Comparison of ENCODE assay signal across 8 cellular contexts in the genomic region with DNA sequence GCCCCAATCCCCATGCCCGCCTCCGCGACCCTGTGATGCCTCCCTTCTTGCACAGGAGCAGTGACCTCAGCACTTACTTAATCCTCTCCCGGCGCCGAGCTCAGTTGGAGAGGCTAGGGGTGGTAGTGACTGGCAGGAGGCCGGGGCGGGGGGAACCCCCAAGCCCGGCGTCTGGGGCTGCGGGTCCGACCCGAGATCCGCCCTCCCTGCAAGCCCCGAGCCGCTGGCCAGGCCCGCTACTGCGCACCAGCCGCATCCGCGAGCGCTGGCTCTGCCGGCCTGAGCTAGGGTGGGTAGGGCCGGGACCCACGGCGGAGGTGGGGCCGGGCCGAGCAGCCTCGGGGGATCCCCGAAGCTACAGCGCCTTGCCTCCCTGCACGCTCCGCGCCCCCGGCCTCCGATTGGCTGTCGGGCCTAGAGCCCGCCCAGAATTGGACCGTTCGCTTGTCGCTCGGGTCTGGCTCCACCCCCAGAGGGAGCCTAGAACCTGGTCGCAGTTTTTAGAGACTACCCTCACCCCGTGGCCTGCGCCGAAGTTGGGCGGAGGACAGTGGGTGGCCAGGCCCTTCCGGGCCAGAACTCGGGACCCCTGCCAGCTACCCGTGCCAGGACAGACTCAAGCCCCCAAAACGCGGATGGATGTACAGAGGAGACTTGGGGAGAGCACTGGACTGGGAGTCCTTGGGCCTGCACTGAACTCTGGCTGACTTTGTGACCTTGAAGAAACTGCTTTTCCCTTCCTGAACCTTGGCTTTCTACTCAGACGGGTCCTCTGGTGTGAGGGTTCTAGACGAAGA. TPM values are rescaled to one million over a fixed set of nuclear protein-coding genes. Genes with fewer than 3 reads are reported as not detected.
DNase-seq lines count a peak whose midpoint lies in the region; ATAC-seq and TF ChIP-seq lines count a peak whose summit lies in the region.

A gene (minus strand): TSS at position 362 of the 797 bp plus-strand sequence. CDS start 2,048 bp downstream, outside the sequence.

- no peak within 1 kb of the TSS for H3K9ac ChIP-seq in mammary epithelial cell (ENCODE audit: insufficient read depth, low read length)

- peaks cover 7% of the 10 kb centered on the region for H3K79me2 ChIP-seq in mammary epithelial cell (ENCODE audit: insufficient read depth, low read length)

- no peaks in the 10 kb centered on the region for H4K20me1 ChIP-seq in mammary epithelial cell (ENCODE audit: insufficient read depth, low read length)

- in situ Hi-C loops in GM13977 (cut with MboI; ENCODE audit: low pct_unique_long_range_greater_than_20kb, low sequenced_read_pairs, unreplicated experiment) (no loop called here), mammary epithelial cell (cut with MboI; ENCODE audit: low sequenced_read_pairs in 2 of 2) (no loop called here), KBM-7 (cut with MboI; ENCODE audit: low pct_unique_long_range_greater_than_20kb, low sequenced_read_pairs) (no loop called here)

- CTCF ChIA-PET in mammary epithelial cell (lab: Charles Lee; ENCODE audit: low non-redundant PET), result interaction anchor here (0.5 kb wide), 1 partner anchor 50 kb away, joined by 5 read pairs; a partner anchor contains a TSS

- peaks cover 27% of the 10 kb centered on the region for H3K4me1 ChIP-seq in mammary epithelial cell (ENCODE audit: insufficient read depth, low read length)

- H2AFZ ChIP-seq in mammary epithelial cell (ENCODE audit: low read depth, low read length), result peak within 1 kb of the TSS; percentile 61

- TF ChIP-seq CTCF in GM13977 (IDR thresholded peaks at IDR 0.05; ENCODE audit: extremely low read depth, insufficient read depth, missing control alignments) (no peak), WERI-Rb-1 (IDR thresholded peaks at IDR 0.05; ENCODE audit: low read depth, low read length) (no peak), mammary epithelial cell (conservative IDR thresholded peaks at IDR 0.05 in 1 of 2, IDR thresholded peaks at IDR 0.05 in 1 of 2; ENCODE audit: extremely low read depth in 1 of 2, insufficient read depth in 1 of 2, low read depth in 1 of 2, low read length in 2 of 2) (no peak)

- 30% methylated on average over 8 of the region's 54 CpGs for WGBS in mammary epithelial cell (ENCODE audit: low coverage, missing lambda C conversion rate)

- intact Hi-C loops in mammary epithelial cell (cut with micrococcal nuclease), result loop anchor here (5.0 kb wide), 1 partner anchor 820 kb away; a partner anchor contains a TSS

- ATAC-seq in HG02852 (IDR thresholded peaks at IDR 0.05; ENCODE audit: unreplicated experiment), result peak; percentile 78

- DNase-seq in GM13977 (ENCODE audit: low spot score) (peak; percentile 99), NCI-H187 treated with DMSO at 0.1 percent for 48 hours (lab: John Stamatoyannopoulos, UW) (peak; percentile 25), WERI-Rb-1 (peak; percentile 82), mammary epithelial cell (no peak), iPS-NIHi11 (ENCODE audit: low spot score) (peak; percentile 98), KBM-7 (no peak)

- H3K36me3 ChIP-seq in WERI-Rb-1 (no peaks in the 10 kb centered on the region), mammary epithelial cell (ENCODE audit: insufficient read depth, low read length) (no peaks in the 10 kb centered on the region)

- dilution Hi-C loops in mammary epithelial cell (cut with HindIII; ENCODE audit: low sequenced_read_pairs), result no loop called here

- BruUV-seq in mammary epithelial cell (replicated peaks; lab: Mats Ljungman, UMichigan), result no TSS peak

- H3K9me3 ChIP-seq in WERI-Rb-1 (ENCODE audit: severe bottlenecking) (no peaks in the 10 kb centered on the region), mammary epithelial cell (replicated peaks; ENCODE audit: insufficient read depth, low read length) (no peaks in the 10 kb centered on the region)

- H3K27me3 ChIP-seq in WERI-Rb-1 (ENCODE audit: insufficient read depth, low read depth, severe bottlenecking) (no peaks in the 10 kb centered on the region), mammary epithelial cell (ENCODE audit: insufficient read depth, low read length) (no peaks in the 10 kb centered on the region)

- H3K4me2 ChIP-seq in mammary epithelial cell (ENCODE audit: insufficient read depth, low read depth, low read length), result peak within 1 kb of the TSS; percentile 75

- H3K4me3 ChIP-seq in WERI-Rb-1 (ENCODE audit: low read depth, low read length) (peak within 1 kb of the TSS; percentile 48), mammary epithelial cell (replicated peaks in 1 of 3; ENCODE audit: insufficient read depth in 1 of 3, low read depth in 2 of 3, low read length in 3 of 3) (peak within 1 kb of the TSS in 2 of 3 experiments; percentile 33 to 86), skin epidermis (peak within 1 kb of the TSS; percentile 40 to 85 (median 60))

- H3K27ac ChIP-seq in WERI-Rb-1 (peak within 1 kb of the TSS; percentile 55), mammary epithelial cell (ENCODE audit: insufficient read depth, low read depth, low read length) (no peak within 1 kb of the TSS), skin epidermis (peak within 1 kb of the TSS in 17 of 21 experiments; percentile 22 to 91 (median 75))

RNA-seq across cellular contexts. Expression of the gene that starts here (rescaled TPM):
- total RNA-seq in mammary epithelial cell, result 1 to 10 TPM in 1 of 2 donors, under 1 TPM in 1; 0.80 to 6.5 TPM
- 2.1 TPM for polyA plus RNA-seq in mammary epithelial cell
- polyA minus RNA-seq in mammary epithelial cell, result not detected

Comparison
In these comparisons a context has a peak if more than half of its experiments do, and no peak if none do; other contexts are left out.
1. DNase-seq: peak in GM13977 (single experiment), NCI-H187 treated with DMSO at 0.1 percent for 48 hours (single experiment), WERI-Rb-1 (single experiment) and iPS-NIHi11 (single experiment); none in mammary epithelial cell (single experiment) and KBM-7 (single experiment).
2. Peak in every context shown above with its lines, with median percentiles within 50 percentile points of each other: H3K4me3 ChIP-seq.